In genomic region chr9:70924905-70925547, GRCh38 we compare ENCODE assay signal across 8 cellular contexts.
DNase-seq lines count a peak whose midpoint lies in the region; ATAC-seq, FAIRE-seq and TF ChIP-seq lines count a peak whose summit lies in the region.

No MANE protein-coding gene starts in this region.

- peak overlapping the region; percentile 36 for H3K4me3 Mint-ChIP-seq in mesothelial cell of epicardium

- TF ChIP-seq RAD21 in A549 (conservative IDR thresholded peaks at IDR 0.05 in 1 of 2, IDR thresholded peaks at IDR 0.05 in 1 of 2) = peak; percentile 69 to 74

- TF ChIP-seq CTCF in A549 (IDR thresholded peaks at IDR 0.05) = peak; percentile 76
- TF ChIP-seq CTCF in endothelial cell of umbilical vein (IDR thresholded peaks at IDR 0.05; ENCODE audit: extremely low read depth in 1 of 2, insufficient read depth in 1 of 2, low read depth in 1 of 2, low read length in 2 of 2) = peak; percentile 74 to 83
- TF ChIP-seq CTCF in mesothelial cell of epicardium (IDR thresholded peaks at IDR 0.05; ENCODE audit: unreplicated experiment) = peak; percentile 77

- TF ChIP-seq POLR2A in A549 (IDR thresholded peaks at IDR 0.05; ENCODE audit: low read length) = no peak
- no peak for TF ChIP-seq POLR2A in endothelial cell of umbilical vein (IDR thresholded peaks at IDR 0.05; ENCODE audit: low read depth, low read length)

- no peaks in the 10 kb centered on the region for H3K79me2 ChIP-seq in endothelial cell of umbilical vein (ENCODE audit: control insufficient read depth, insufficient read depth, low read length)

- H3K9me3 ChIP-seq in A549 (no peaks in the 10 kb centered on the region), endothelial cell of umbilical vein (replicated peaks; ENCODE audit: control insufficient read depth, insufficient read depth, low read length) (no peaks in the 10 kb centered on the region)

- H3K36me3 ChIP-seq in H7 (replicated peaks; ENCODE audit: control insufficient read depth, insufficient read depth, low read length) (no peaks in the 10 kb centered on the region), endothelial cell of umbilical vein (ENCODE audit: control insufficient read depth in 2 of 2, extremely low read depth in 1 of 2, insufficient read depth in 2 of 2, low read length in 2 of 2) (no peaks in the 10 kb centered on the region)

- 1% methylated on average over 9 of the region's 9 CpGs for WGBS in A549 (ENCODE audit: missing lambda C conversion rate)

- H3K27ac Mint-ChIP-seq in mesothelial cell of epicardium = peak overlapping the region; percentile 21

- H2AFZ ChIP-seq in endothelial cell of umbilical vein (ENCODE audit: low read depth, low read length) = peak overlapping the region; percentile 43

- DNase-seq in A549 (ENCODE audit: low read depth in 1 of 2, low spot score in 1 of 2) (peak; percentile 18 to 65), GM03348 (ENCODE audit: low spot score) (peak; percentile 65), H7 (peak; percentile 30), LHCN-M2 (ENCODE audit: low read depth) (peak; percentile 86), RPMI7951 (ENCODE audit: low read depth) (peak; percentile 53), endothelial cell of umbilical vein (ENCODE audit: low read depth, low spot score) (peak; percentile 90), mesothelial cell of epicardium (ENCODE audit: low spot score in 2 of 2, unreplicated experiment in 2 of 2) (peak in 1 of 2 experiments; percentile 39)
- DNase-seq in central memory CD4-positive, alpha-beta T cell = no peak

- POLR2A ChIA-PET in A549 (lab: Yijun Ruan, JAX) (no interaction called here), endothelial cell of umbilical vein (lab: Charles Lee) (no interaction called here)

- intact Hi-C loops in endothelial cell of umbilical vein (cut with micrococcal nuclease) = loop anchor here (1.0 to 5.0 kb wide), 4 partner anchors 76 to 324 kb away; no protein-coding TSS in a partner anchor

- TF ChIP-seq EP300 in A549 (IDR thresholded peaks at IDR 0.05) = no peak

- CTCF ChIA-PET in A549 (lab: Yijun Ruan, JAX) = interaction anchor here (0.7 to 1.6 kb wide), 13 partner anchors 9 to 324 kb away, joined by 3 to 9 read pairs (median 4); no protein-coding TSS in a partner anchor
- CTCF ChIA-PET in endothelial cell of umbilical vein (lab: Charles Lee) = interaction anchor here (0.7 to 3.0 kb wide), 37 partner anchors 9 to 882 kb away, joined by 3 to 72 read pairs (median 5); no protein-coding TSS in a partner anchor

- H3K4me1 ChIP-seq in A549 = no peaks in the 10 kb centered on the region
- peaks cover 8% of the 10 kb centered on the region for H3K4me1 ChIP-seq in endothelial cell of umbilical vein (ENCODE audit: control insufficient read depth, extremely low read depth, insufficient read depth, low read length)

- peak; percentile 92 to 93 for ATAC-seq in A549

- FAIRE-seq in A549 (lab: Jason Lieb, UNC) = peak; percentile 88
- FAIRE-seq in endothelial cell of umbilical vein (lab: Jason Lieb, UNC) = peak; percentile 82

- H4K20me1 ChIP-seq in endothelial cell of umbilical vein (replicated peaks; ENCODE audit: control insufficient read depth, extremely low read depth, insufficient read depth, low read length) = no peaks in the 10 kb centered on the region

- H3K4me1 Mint-ChIP-seq in mesothelial cell of epicardium = peaks cover 21% of the 10 kb centered on the region

- no peaks in the 10 kb centered on the region for H3K27me3 ChIP-seq in H7 (ENCODE audit: control insufficient read depth, insufficient read depth, low read length)
- H3K27me3 ChIP-seq in endothelial cell of umbilical vein (ENCODE audit: control insufficient read depth in 2 of 2, insufficient read depth in 2 of 2, low read length in 2 of 2) = no peaks in the 10 kb centered on the region

- H3K4me2 ChIP-seq in A549 = peak overlapping the region; percentile 44; the same call in 1 of the 3 replicates
- peak overlapping the region; percentile 81 for H3K4me2 ChIP-seq in endothelial cell of umbilical vein (ENCODE audit: insufficient read depth, low read length)

- no peak overlapping the region for H3K4me3 ChIP-seq in A549
- H3K4me3 ChIP-seq in H7 (ENCODE audit: insufficient read depth, low read depth, low read length) = no peak overlapping the region
- H3K4me3 ChIP-seq in endothelial cell of umbilical vein (replicated peaks in 1 of 3; ENCODE audit: insufficient read depth in 1 of 3, low read depth in 1 of 3, low read length in 3 of 3) = peak overlapping the region; percentile 8 to 63 (median 8)

- no peaks in the 10 kb centered on the region for H3K36me3 Mint-ChIP-seq in mesothelial cell of epicardium

- H3K27me3 Mint-ChIP-seq in mesothelial cell of epicardium (ENCODE audit: low read depth) = no peaks in the 10 kb centered on the region

- H3K9me3 Mint-ChIP-seq in mesothelial cell of epicardium = peaks cover 6% of the 10 kb centered on the region

- BruUV-seq in endothelial cell of umbilical vein (replicated peaks; lab: Mats Ljungman, UMichigan) = no TSS peak

- H3K9ac ChIP-seq in endothelial cell of umbilical vein (replicated peaks; ENCODE audit: extremely low read depth, insufficient read depth, low read length) = peak overlapping the region; percentile 25

- H3K27ac ChIP-seq in A549 = no peak overlapping the region
- H3K27ac ChIP-seq in endothelial cell of umbilical vein (ENCODE audit: insufficient read depth, low read depth, low read length) = peak overlapping the region; percentile 27

- H3K9me1 ChIP-seq in endothelial cell of umbilical vein (replicated peaks; ENCODE audit: control insufficient read depth, extremely low read depth, insufficient read depth, low read length) = no peaks in the 10 kb centered on the region

- dilution Hi-C loops in endothelial cell of umbilical vein (cut with MboI; ENCODE audit: extremely low pct_ligation_motif_present, low sequenced_read_pairs) = no loop called here

TF ChIP-seq in A549, 52 proteins besides CTCF, POLR2A, EP300 and RAD21:
- TF ChIP-seq TP53 (CRISPR knock-in tag; IDR thresholded peaks at IDR 0.05) = no peak
- no peak for TF ChIP-seq NFE2L2 (conservative IDR thresholded peaks at IDR 0.05; ENCODE audit: low read length)
- TF ChIP-seq EHF (CRISPR knock-in tag; IDR thresholded peaks at IDR 0.05) = no peak
- peak; percentile 49; the same call in 1 of the 3 replicates for TF ChIP-seq SMC3 (IDR thresholded peaks at IDR 0.05)
- TF ChIP-seq ESRRA (IDR thresholded peaks at IDR 0.05; ENCODE audit: borderline replicate concordance, low read length) = no peak

TF ChIP-seq in endothelial cell of umbilical vein, 7 proteins besides CTCF, POLR2A, EP300 and RAD21:
- peak; percentile 10 for TF ChIP-seq GATA2 (IDR thresholded peaks at IDR 0.05; ENCODE audit: insufficient read depth, insufficient read length, low read depth, low read length)
- peak; percentile 6 for TF ChIP-seq JUN (IDR thresholded peaks at IDR 0.05; ENCODE audit: borderline replicate concordance, insufficient read depth, insufficient read length, low read depth)
- no peak for TF ChIP-seq EZH2 (IDR thresholded peaks at IDR 0.05; ENCODE audit: borderline replicate concordance, low read depth, low read length, severe bottlenecking)
- no peak for TF ChIP-seq MYC (IDR thresholded peaks at IDR 0.05; ENCODE audit: low read depth, low read length)
- no peak for TF ChIP-seq FOS (IDR thresholded peaks at IDR 0.05; ENCODE audit: borderline replicate concordance, insufficient read depth, low read length)
- TF ChIP-seq, protein P1, sequence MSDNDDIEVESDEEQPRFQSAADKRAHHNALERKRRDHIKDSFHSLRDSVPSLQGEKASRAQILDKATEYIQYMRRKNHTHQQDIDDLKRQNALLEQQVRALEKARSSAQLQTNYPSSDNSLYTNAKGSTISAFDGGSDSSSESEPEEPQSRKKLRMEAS (IDR thresholded peaks at IDR 0.05; ENCODE audit: insufficient read depth, insufficient read length) = no peak
- TF ChIP-seq POLR2AphosphoS5 (IDR thresholded peaks at IDR 0.05; ENCODE audit: insufficient read depth, low read depth, low read length) = no peak

Comparison
In these comparisons a context has a peak if more than half of its experiments do, and no peak if none do; other contexts are left out.
1. H3K4me3 ChIP-seq: peak in endothelial cell of umbilical vein (3 of 3); none in A549 (single experiment) and H7 (single experiment).
2. Peak in every context shown above with its lines, with median percentiles within 50 percentile points of each other: CTCF ChIP-seq.